10 cellular contexts compared by ENCODE assay signal in genomic region chr9:125646222-125647100, GRCh38.
DNase-seq lines count a peak whose midpoint lies in the region; ATAC-seq and TF ChIP-seq lines count a peak whose summit lies in the region.
"Had no signal": no experiment of that assay in that cellular context is flagged by ENCODE, and none has a peak within 500 bp of the region (broad histone marks: within the 10 kb centered on the region; RNA-seq: fewer than 3 reads in every experiment).

No MANE protein-coding gene starts in this region.

- H3K4me1 Mint-ChIP-seq in MCF 10A (ENCODE audit: insufficient read depth, unreplicated experiment): peaks cover 20% of the 10 kb centered on the region
- peaks cover 64 to 67% (median 67%) of the 10 kb centered on the region in 3 donors for H3K4me1 Mint-ChIP-seq in T-cell

- H2AFZ ChIP-seq in mammary epithelial cell (ENCODE audit: low read depth, low read length): no peak overlapping the region

- POLR2A ChIA-PET in MCF 10A (lab: Yijun Ruan, JAX) (interaction anchor here (0.7 to 1.2 kb wide), 3 partner anchors 29 to 60 kb away, joined by 3 read pairs; partner anchors contain the start of gene MAPKAP1), T-cell (lab: Charles Lee) (no interaction called here)

- BruUV-seq in MCF 10A (replicated peaks; lab: Mats Ljungman, UMichigan): no TSS peak
- BruUV-seq in mammary epithelial cell (replicated peaks; lab: Mats Ljungman, UMichigan): no TSS peak

- H3K4me3 ChIP-seq in mammary epithelial cell (replicated peaks in 1 of 3; ENCODE audit: insufficient read depth in 1 of 3, low read depth in 2 of 3, low read length in 3 of 3): no peak overlapping the region
- peak overlapping the region; percentile 22 to 23 for H3K4me3 ChIP-seq in gastroesophageal sphincter
- peak overlapping the region in 1 of 4 donors; percentile 17 for H3K4me3 ChIP-seq in transverse colon

- H3K36me3 Mint-ChIP-seq in MCF 10A (ENCODE audit: insufficient read depth, unreplicated experiment) (no peaks in the 10 kb centered on the region), T-cell (peaks cover 26% of the 10 kb centered on the region)

- DNase-seq in MCF 10A (ENCODE audit: unreplicated experiment): no peak
- DNase-seq in mammary epithelial cell: no peak
- no peak for DNase-seq in T-cell
- no peak for DNase-seq in transverse colon
- no peak for DNase-seq in amygdala (lab: John Stamatoyannopoulos, UW)
- DNase-seq: H7, islet precursor cell had no signal

- TF ChIP-seq POLR2A in gastroesophageal sphincter (IDR thresholded peaks at IDR 0.05): no peak
- no peak for TF ChIP-seq POLR2A in transverse colon (IDR thresholded peaks at IDR 0.05)

- no peaks in the 10 kb centered on the region for H3K9me3 Mint-ChIP-seq in MCF 10A (ENCODE audit: unreplicated experiment)
- H3K9me3 Mint-ChIP-seq in T-cell: no peaks in the 10 kb centered on the region

- intact Hi-C loops in MCF 10A (cut with micrococcal nuclease) (no loop called here), mammary epithelial cell (cut with micrococcal nuclease) (no loop called here), transverse colon (cut with DNase I; ENCODE audit: low total_unique reads) (no loop called here)

- no peak overlapping the region for H3K27ac ChIP-seq in mammary epithelial cell (ENCODE audit: insufficient read depth, low read depth, low read length)
- H3K27ac ChIP-seq in gastroesophageal sphincter: peak overlapping the region in 2 of 4 donors; percentile 9 to 14
- peak overlapping the region in 3 of 4 donors; percentile 34 to 43 (median 42) for H3K27ac ChIP-seq in transverse colon

- dilution Hi-C loops in mammary epithelial cell (cut with HindIII; ENCODE audit: low sequenced_read_pairs): no loop called here

- H3K9me3 ChIP-seq in mammary epithelial cell (replicated peaks; ENCODE audit: insufficient read depth, low read length): no peaks in the 10 kb centered on the region
- H3K9me3 ChIP-seq in gastroesophageal sphincter: no peaks in the 10 kb centered on the region
- no peaks in the 10 kb centered on the region for H3K9me3 ChIP-seq in transverse colon

- no peaks in the 10 kb centered on the region for H3K36me3 ChIP-seq in mammary epithelial cell (ENCODE audit: insufficient read depth, low read length)
- H3K36me3 ChIP-seq in gastroesophageal sphincter: no peaks in the 10 kb centered on the region
- no peaks in the 10 kb centered on the region for H3K36me3 ChIP-seq in transverse colon

- H3K27me3 ChIP-seq in mammary epithelial cell (ENCODE audit: insufficient read depth, low read length) (no peaks in the 10 kb centered on the region), gastroesophageal sphincter (no peaks in the 10 kb centered on the region), transverse colon (no peaks in the 10 kb centered on the region)

- 97% methylated on average over 7 of the region's 7 CpGs for WGBS in mammary epithelial cell (ENCODE audit: low coverage, missing lambda C conversion rate)
- 7 to 11% methylated on average over 7 of the region's 7 CpGs for WGBS in gastroesophageal sphincter (ENCODE audit: low coverage in 1 of 2), 2 donors
- WGBS in transverse colon (ENCODE audit: low coverage in 1 of 2), 2 donors: 16 to 37% methylated on average over 7 of the region's 7 CpGs

- no peaks in the 10 kb centered on the region for H4K20me1 ChIP-seq in mammary epithelial cell (ENCODE audit: insufficient read depth, low read length)

- peaks cover 63% of the 10 kb centered on the region for H3K79me2 ChIP-seq in mammary epithelial cell (ENCODE audit: insufficient read depth, low read length)

- ATAC-seq in T-cell (replicated peaks in 1 of 4) (peak; percentile 40 to 56 (median 46)), gastroesophageal sphincter (no peak), HG02981 (IDR thresholded peaks at IDR 0.05; ENCODE audit: unreplicated experiment) (no peak), GM21367 (IDR thresholded peaks at IDR 0.05; ENCODE audit: unreplicated experiment) (no peak)

- in situ Hi-C loops in mammary epithelial cell (cut with MboI; ENCODE audit: low sequenced_read_pairs in 2 of 2) (no loop called here), transverse colon (cut with MboI; ENCODE audit: low pct_ligation_motif_present in 1 of 4, low pct_unique_long_range_greater_than_20kb in 1 of 4, low sequenced_read_pairs in 3 of 4) (loop anchor here in 3 of 4 donors (25.0 kb wide), 1 partner anchor 234 kb away; no protein-coding TSS in a partner anchor)

- H3K27me3 Mint-ChIP-seq in MCF 10A (ENCODE audit: insufficient read depth, unreplicated experiment) (no peaks in the 10 kb centered on the region), T-cell (no peaks in the 10 kb centered on the region)

- H3K27ac Mint-ChIP-seq in MCF 10A (ENCODE audit: low read depth, unreplicated experiment) (peak overlapping the region; percentile 70), T-cell (peak overlapping the region; percentile 86 to 87)

- no peak overlapping the region for H3K9ac ChIP-seq in mammary epithelial cell (ENCODE audit: insufficient read depth, low read length)

- CTCF ChIA-PET in MCF 10A (lab: Yijun Ruan, JAX) (no interaction called here), mammary epithelial cell (lab: Charles Lee; ENCODE audit: low non-redundant PET) (no interaction called here), T-cell (lab: Charles Lee) (interaction anchor here in 1 of 2 donors (1.0 kb wide), 1 partner anchor 25 kb away, joined by 3 read pairs; no protein-coding TSS in a partner anchor)

- TF ChIP-seq CTCF in MCF 10A (IDR thresholded peaks at IDR 0.05; ENCODE audit: unreplicated experiment): no peak
- no peak for TF ChIP-seq CTCF in mammary epithelial cell (conservative IDR thresholded peaks at IDR 0.05 in 1 of 2, IDR thresholded peaks at IDR 0.05 in 1 of 2; ENCODE audit: extremely low read depth in 1 of 2, insufficient read depth in 1 of 2, low read depth in 1 of 2, low read length in 2 of 2)
- no peak for TF ChIP-seq CTCF in gastroesophageal sphincter (IDR thresholded peaks at IDR 0.05)
- no peak for TF ChIP-seq CTCF in transverse colon (IDR thresholded peaks at IDR 0.05)

- no peak overlapping the region for H3K4me3 Mint-ChIP-seq in MCF 10A (ENCODE audit: unreplicated experiment)
- H3K4me3 Mint-ChIP-seq in T-cell: peak overlapping the region; percentile 54 to 71 (median 68)

- TF ChIP-seq EP300 in gastroesophageal sphincter (IDR thresholded peaks at IDR 0.05) (no peak), transverse colon (IDR thresholded peaks at IDR 0.05; ENCODE audit: low read depth) (no peak)

- H3K4me1 ChIP-seq in mammary epithelial cell (ENCODE audit: insufficient read depth, low read length) (peaks cover 29% of the 10 kb centered on the region), gastroesophageal sphincter (peaks cover 0 to 38% (median 0%) of the 10 kb centered on the region in 3 donors), transverse colon (peaks cover 0 to 20% (median 5%) of the 10 kb centered on the region in 4 donors)

- H3K4me2 ChIP-seq in mammary epithelial cell (ENCODE audit: insufficient read depth, low read depth, low read length): no peak overlapping the region

Comparison
In these comparisons a context has a peak if more than half of its experiments do, and no peak if none do; other contexts are left out.
1. H3K4me3 ChIP-seq: peak in gastroesophageal sphincter (2 of 2); none in mammary epithelial cell (0 of 3).
2. ATAC-seq: peak in T-cell (4 of 4); none in gastroesophageal sphincter (single experiment), HG02981 (single experiment) and GM21367 (single experiment).
3. in situ Hi-C loops: an anchor here in transverse colon (25.0 kb wide); none called in mammary epithelial cell.